In the genomic region with DNA sequence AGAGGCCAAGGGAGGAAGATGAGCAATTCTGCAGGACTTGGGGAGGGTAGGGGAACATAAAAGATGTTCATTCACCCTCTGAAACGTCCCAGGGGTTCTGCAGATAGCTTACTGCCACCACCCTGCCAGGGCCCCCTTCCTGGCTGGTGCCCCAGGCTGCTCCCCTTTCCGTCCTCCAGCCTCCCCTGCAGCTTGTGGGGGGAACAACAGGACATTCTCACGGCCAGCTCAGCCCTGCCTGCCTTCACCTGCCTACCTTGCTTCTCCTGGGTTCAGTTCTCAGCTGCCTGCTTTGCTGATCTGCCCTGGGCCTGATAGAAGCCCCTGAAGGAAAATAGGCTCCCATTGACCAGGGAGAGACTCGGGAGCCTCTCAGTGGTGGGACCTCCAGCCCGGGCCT, we compare ENCODE assay signal across 19 cellular contexts.
"Had no signal": no experiment of that assay in that cellular context is flagged by ENCODE, and none has a peak within 500 bp of the region (broad histone marks: within the 10 kb centered on the region; RNA-seq: fewer than 3 reads in every experiment).

No MANE protein-coding gene starts in this region.

- H3K9me3 ChIP-seq: esophagus squamous epithelium, thoracic aorta had no signal

- H3K36me3 ChIP-seq: cardiac muscle cell, esophagus squamous epithelium, thoracic aorta had no signal

- ATAC-seq: activated CD4-positive, alpha-beta T cell treated with anti-CD3 and anti-CD28 coated beads for 36 hours; activated T-helper 17 cell treated with anti-CD3 and anti-CD28 coated beads, Interleukin-2, amount 50 U/mL, for 72 hours; left lobe of liver had no signal

- H3K27ac ChIP-seq: cardiac muscle cell, esophagus squamous epithelium, hepatocyte, thoracic aorta had no signal

- H3K4me3 Mint-ChIP-seq: activated CD4-positive, alpha-beta memory T cell treated with anti-CD3 and anti-CD28 coated beads for 36 hours; activated CD4-positive, alpha-beta T cell treated with anti-CD3 and anti-CD28 coated beads for 36 hours; activated naive CD8-positive, alpha-beta T cell treated with anti-CD3 and anti-CD28 coated beads for 36 hours; activated T-helper 17 cell treated with anti-CD3 and anti-CD28 coated beads, Interleukin-2, amount 50 U/mL, for 72 hours; mesothelial cell of epicardium; nephron; stimulated activated naive B cell treated with anti-CD40 and anti-IgM and Interleukin-4, amounts not matched to agents 10 μg/mL and 1 μg/mL and 100 μg/mL, for 72 hours had no signal

- H3K36me3 Mint-ChIP-seq: activated CD4-positive, alpha-beta memory T cell treated with anti-CD3 and anti-CD28 coated beads for 36 hours; activated naive CD8-positive, alpha-beta T cell treated with anti-CD3 and anti-CD28 coated beads for 36 hours; mesothelial cell of epicardium; stimulated activated naive B cell treated with anti-CD40 and anti-IgM and Interleukin-4, amounts not matched to agents 10 μg/mL and 1 μg/mL and 100 μg/mL, for 72 hours had no signal

- H3K79me2 ChIP-seq: hepatocyte had no signal

- H2AFZ ChIP-seq: hepatocyte had no signal

- H3K9me3 Mint-ChIP-seq: activated CD4-positive, alpha-beta memory T cell treated with anti-CD3 and anti-CD28 coated beads for 36 hours; activated naive CD8-positive, alpha-beta T cell treated with anti-CD3 and anti-CD28 coated beads for 36 hours; activated T-helper 17 cell treated with anti-CD3 and anti-CD28 coated beads, Interleukin-2, amount 50 U/mL, for 72 hours; mesothelial cell of epicardium; nephron had no signal

- DNase-seq: activated CD4-positive, alpha-beta memory T cell treated with anti-CD3 and anti-CD28 coated beads for 36 hours; activated CD4-positive, alpha-beta T cell treated with anti-CD3 and anti-CD28 coated beads for 36 hours; activated naive CD4-positive, alpha-beta T cell; activated naive CD8-positive, alpha-beta T cell treated with anti-CD3 and anti-CD28 coated beads for 36 hours; activated T-cell treated with anti-CD3 and anti-CD28 coated beads for 4 hours; amniotic stem cell; dermis blood vessel endothelial cell; effector memory CD4-positive, alpha-beta T cell; esophagus squamous epithelium; occipital lobe; posterior cingulate gyrus; stimulated activated naive B cell treated with anti-CD40 and anti-IgM and Interleukin-4, amounts not matched to agents 10 μg/mL and 1 μg/mL and 100 μg/mL, for 72 hours had no signal

- H3K27me3 Mint-ChIP-seq: activated CD4-positive, alpha-beta memory T cell treated with anti-CD3 and anti-CD28 coated beads for 36 hours; activated CD4-positive, alpha-beta T cell treated with anti-CD3 and anti-CD28 coated beads for 36 hours; activated naive CD8-positive, alpha-beta T cell treated with anti-CD3 and anti-CD28 coated beads for 36 hours; activated T-helper 17 cell treated with anti-CD3 and anti-CD28 coated beads, Interleukin-2, amount 50 U/mL, for 72 hours; stimulated activated naive B cell treated with anti-CD40 and anti-IgM and Interleukin-4, amounts not matched to agents 10 μg/mL and 1 μg/mL and 100 μg/mL, for 72 hours had no signal

- H3K27ac Mint-ChIP-seq: activated CD4-positive, alpha-beta memory T cell treated with anti-CD3 and anti-CD28 coated beads for 36 hours; activated CD4-positive, alpha-beta T cell treated with anti-CD3 and anti-CD28 coated beads for 36 hours; activated naive CD8-positive, alpha-beta T cell treated with anti-CD3 and anti-CD28 coated beads for 36 hours; activated T-helper 17 cell treated with anti-CD3 and anti-CD28 coated beads, Interleukin-2, amount 50 U/mL, for 72 hours; mesothelial cell of epicardium; nephron; stimulated activated naive B cell treated with anti-CD40 and anti-IgM and Interleukin-4, amounts not matched to agents 10 μg/mL and 1 μg/mL and 100 μg/mL, for 72 hours had no signal

- H3K4me2 ChIP-seq: hepatocyte had no signal

- H3K4me3 ChIP-seq: cardiac muscle cell, esophagus squamous epithelium, hepatocyte, thoracic aorta had no signal

- H3K4me1 Mint-ChIP-seq: activated CD4-positive, alpha-beta T cell treated with anti-CD3 and anti-CD28 coated beads for 36 hours; activated naive CD8-positive, alpha-beta T cell treated with anti-CD3 and anti-CD28 coated beads for 36 hours; activated T-helper 17 cell treated with anti-CD3 and anti-CD28 coated beads, Interleukin-2, amount 50 U/mL, for 72 hours; stimulated activated naive B cell treated with anti-CD40 and anti-IgM and Interleukin-4, amounts not matched to agents 10 μg/mL and 1 μg/mL and 100 μg/mL, for 72 hours had no signal

- H3K27me3 ChIP-seq: cardiac muscle cell, hepatocyte had no signal

- H3K4me1 ChIP-seq: esophagus squamous epithelium had no signal
